8 cellular contexts compared by ENCODE assay signal in genomic region chr6:30556006-30556713, GRCh38. TPM values are rescaled to one million over a fixed set of nuclear protein-coding genes. Genes with fewer than 3 reads are reported as not detected.
DNase-seq lines count a peak whose midpoint lies in the region; ATAC-seq and TF ChIP-seq lines count a peak whose summit lies in the region.

A gene with protein sequence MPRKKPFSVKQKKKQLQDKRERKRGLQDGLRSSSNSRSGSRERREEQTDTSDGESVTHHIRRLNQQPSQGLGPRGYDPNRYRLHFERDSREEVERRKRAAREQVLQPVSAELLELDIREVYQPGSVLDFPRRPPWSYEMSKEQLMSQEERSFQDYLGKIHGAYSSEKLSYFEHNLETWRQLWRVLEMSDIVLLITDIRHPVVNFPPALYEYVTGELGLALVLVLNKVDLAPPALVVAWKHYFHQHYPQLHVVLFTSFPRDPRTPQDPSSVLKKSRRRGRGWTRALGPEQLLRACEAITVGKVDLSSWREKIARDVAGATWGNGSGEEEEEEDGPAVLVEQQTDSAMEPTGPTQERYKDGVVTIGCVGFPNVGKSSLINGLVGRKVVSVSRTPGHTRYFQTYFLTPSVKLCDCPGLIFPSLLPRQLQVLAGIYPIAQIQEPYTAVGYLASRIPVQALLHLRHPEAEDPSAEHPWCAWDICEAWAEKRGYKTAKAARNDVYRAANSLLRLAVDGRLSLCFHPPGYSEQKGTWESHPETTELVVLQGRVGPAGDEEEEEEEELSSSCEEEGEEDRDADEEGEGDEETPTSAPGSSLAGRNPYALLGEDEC (minus strand): TSS chr6:30556489. CDS start chr6:30556203, 286 bp downstream.

- H3K27ac ChIP-seq in thymus (ENCODE audit: low read depth), result peak within 1 kb of the TSS; percentile 98

- H3K27me3 ChIP-seq in GM06990 (replicated peaks; ENCODE audit: control insufficient read depth, insufficient read depth, low read length), result no peaks in the 10 kb centered on the region
- no peaks in the 10 kb centered on the region for H3K27me3 ChIP-seq in thymus (ENCODE audit: control insufficient read depth, insufficient read depth)

- H3K36me3 ChIP-seq in GM06990 (ENCODE audit: control insufficient read depth, insufficient read depth, low read length) (peaks cover 12% of the 10 kb centered on the region), thymus (ENCODE audit: control insufficient read depth, insufficient read depth) (peaks cover 22% of the 10 kb centered on the region)

- WGBS in thymus, result under 1% methylated on average over 67 of the region's 67 CpGs

- TF ChIP-seq CTCF in GM06990 (IDR thresholded peaks at IDR 0.05; ENCODE audit: insufficient read depth, low read length, poor library complexity, severe bottlenecking) (no peak), osteocyte (IDR thresholded peaks at IDR 0.05) (no peak)

- DNase-seq in GM06990 (ENCODE audit: extremely low read depth, insufficient read length), result peak; percentile 98
- DNase-seq in NCI-H1092 (lab: John Stamatoyannopoulos, UW), result peak; percentile 70
- DNase-seq in SKM-1 (lab: John Stamatoyannopoulos, UW; ENCODE audit: unreplicated experiment), result peak; percentile 69
- peak; percentile 98 to 99 for DNase-seq in activated naive CD4-positive, alpha-beta T cell treated with anti-CD3 and anti-CD28 coated beads, Interleukin-2, amount 50 U/mL, for 72 hours (ENCODE audit: low spot score in 2 of 2)
- no peak for DNase-seq in glomerular endothelial cell (ENCODE audit: extremely low read depth, low read depth, low spot score)
- peak; percentile 97 for DNase-seq in osteocyte (ENCODE audit: extremely low spot score, unreplicated experiment)

- H3K27me3 Mint-ChIP-seq in osteocyte (ENCODE audit: unreplicated experiment), result no peaks in the 10 kb centered on the region

- H3K9me3 ChIP-seq in thymus (ENCODE audit: control insufficient read depth), result no peaks in the 10 kb centered on the region

- H3K9me3 Mint-ChIP-seq in activated naive CD4-positive, alpha-beta T cell treated with anti-CD3 and anti-CD28 coated beads, Interleukin-2, amount 50 U/mL, for 72 hours, result no peaks in the 10 kb centered on the region
- H3K9me3 Mint-ChIP-seq in osteocyte (ENCODE audit: unreplicated experiment), result no peaks in the 10 kb centered on the region

- peaks cover 7% of the 10 kb centered on the region for H3K4me1 ChIP-seq in thymus (ENCODE audit: control insufficient read depth, insufficient read depth, low read length)

- ATAC-seq in HG02571 (IDR thresholded peaks at IDR 0.05; ENCODE audit: unreplicated experiment), result peak; percentile 78
- ATAC-seq in activated naive CD4-positive, alpha-beta T cell treated with anti-CD3 and anti-CD28 coated beads, Interleukin-2, amount 50 U/mL, for 72 hours, result peak; percentile 84 to 92

- H3K4me3 Mint-ChIP-seq in osteocyte (ENCODE audit: unreplicated experiment), result peak within 1 kb of the TSS; percentile 97

- H3K36me3 Mint-ChIP-seq in activated naive CD4-positive, alpha-beta T cell treated with anti-CD3 and anti-CD28 coated beads, Interleukin-2, amount 50 U/mL, for 72 hours, result peaks cover 40 to 56% of the 10 kb centered on the region in 2 donors
- peaks cover 27% of the 10 kb centered on the region for H3K36me3 Mint-ChIP-seq in osteocyte (ENCODE audit: unreplicated experiment)

- peaks cover 28% of the 10 kb centered on the region for H3K4me1 Mint-ChIP-seq in osteocyte (ENCODE audit: unreplicated experiment)

- peak within 1 kb of the TSS; percentile 99 for H3K4me3 ChIP-seq in GM06990 (replicated peaks; ENCODE audit: low read depth, low read length)
- peak within 1 kb of the TSS; percentile 96 for H3K4me3 ChIP-seq in thymus (ENCODE audit: low read length)

- peak within 1 kb of the TSS; percentile 99 for H3K27ac Mint-ChIP-seq in activated naive CD4-positive, alpha-beta T cell treated with anti-CD3 and anti-CD28 coated beads, Interleukin-2, amount 50 U/mL, for 72 hours
- H3K27ac Mint-ChIP-seq in osteocyte (ENCODE audit: unreplicated experiment), result peak within 1 kb of the TSS; percentile 99

RNA-seq across cellular contexts. Expression of the gene that starts here (rescaled TPM):
- 100 to 1,000 TPM; 107 to 139 TPM for total RNA-seq in activated naive CD4-positive, alpha-beta T cell treated with anti-CD3 and anti-CD28 coated beads, Interleukin-2, amount 50 U/mL, for 72 hours
- total RNA-seq in glomerular endothelial cell (34.3 and 45.1 TPM in 2 replicates), osteocyte (81.0 and 84.4 TPM in 2 replicates)
- polyA plus RNA-seq in thymus, result 78.8 TPM
